ENCODE assay signal across 22 cellular contexts in genomic region chr2:42103829-42104228, GRCh38. TPM values are rescaled to one million over a fixed set of nuclear protein-coding genes. Genes with fewer than 3 reads are reported as not detected.
DNase-seq lines count a peak whose midpoint lies in the region; ATAC-seq and TF ChIP-seq lines count a peak whose summit lies in the region.
"Had no signal": no experiment of that assay in that cellular context is flagged by ENCODE, and none has a peak within 500 bp of the region (broad histone marks: within the 10 kb centered on the region; RNA-seq: fewer than 3 reads in every experiment).

No MANE protein-coding gene starts in this region.

- POLR2A ChIA-PET in activated CD8-positive, alpha-beta T cell treated with anti-CD3 and anti-CD28 coated beads for 36 hours (lab: Charles Lee): interaction anchor here (1.5 kb wide), 1 partner anchor 68 kb away, joined by 5 read pairs; no protein-coding TSS in a partner anchor
- POLR2A ChIA-PET in activated CD8-positive, alpha-beta T cell treated with anti-CD3 and anti-CD28 coated beads, Interleukin-2, amount 10 ng/mL, durations not matched to agents 7 days and 5 days (lab: Charles Lee): interaction anchor here (0.6 kb wide), 1 partner anchor 29 kb away, joined by 5 read pairs; no protein-coding TSS in a partner anchor
- POLR2A ChIA-PET in Panc1 (lab: Charles Lee): interaction anchor here (0.6 to 0.7 kb wide), 3 partner anchors 29 to 313 kb away, joined by 3 to 4 read pairs (median 3); no protein-coding TSS in a partner anchor
- POLR2A ChIA-PET in HEK293T (lab: Yijun Ruan, JAX): no interaction called here

- intact Hi-C loops in activated CD8-positive, alpha-beta T cell treated with anti-CD3 and anti-CD28 coated beads for 36 hours (cut with micrococcal nuclease): loop anchor here (5.0 kb wide), 1 partner anchor 38 kb away; no protein-coding TSS in a partner anchor
- intact Hi-C loops in Panc1 (cut with micrococcal nuclease; ENCODE audit: unreplicated experiment): no loop called here

- H3K27ac Mint-ChIP-seq in activated CD8-positive, alpha-beta T cell treated with anti-CD3 and anti-CD28 coated beads for 36 hours: peak overlapping the region; percentile 5
- no peak overlapping the region for H3K27ac Mint-ChIP-seq in activated CD8-positive, alpha-beta T cell treated with anti-CD3 and anti-CD28 coated beads, Interleukin-2, amount 10 ng/mL, durations not matched to agents 7 days and 5 days
- no peak overlapping the region for H3K27ac Mint-ChIP-seq in stimulated activated memory B cell treated with anti-CD40 and anti-IgM and Interleukin-4, amounts not matched to agents 10 μg/mL and 1 μg/mL and 100 μg/mL, for 72 hours

- no peak overlapping the region for H3K4me3 Mint-ChIP-seq in activated CD8-positive, alpha-beta T cell treated with anti-CD3 and anti-CD28 coated beads for 36 hours
- H3K4me3 Mint-ChIP-seq in activated CD8-positive, alpha-beta T cell treated with anti-CD3 and anti-CD28 coated beads, Interleukin-2, amount 10 ng/mL, durations not matched to agents 7 days and 5 days: no peak overlapping the region
- H3K4me3 Mint-ChIP-seq in stimulated activated memory B cell treated with anti-CD40 and anti-IgM and Interleukin-4, amounts not matched to agents 10 μg/mL and 1 μg/mL and 100 μg/mL, for 72 hours: peak overlapping the region; percentile 48
- H3K4me3 Mint-ChIP-seq: activated T-cell treated with anti-CD3 and anti-CD28 coated beads, Interleukin-2, amount 50 U/mL, for 24 hours had no signal

- TF ChIP-seq CTCF in activated CD8-positive, alpha-beta T cell treated with anti-CD3 and anti-CD28 coated beads for 36 hours (IDR thresholded peaks at IDR 0.05): no peak
- no peak for TF ChIP-seq CTCF in Panc1 (IDR thresholded peaks at IDR 0.05)

- no peaks in the 10 kb centered on the region for H3K27me3 ChIP-seq in Panc1 (ENCODE audit: control insufficient read depth, insufficient read depth, low read length)
- H3K27me3 ChIP-seq: suprapubic skin had no signal

- peaks cover 25% of the 10 kb centered on the region for H3K4me1 ChIP-seq in Panc1 (ENCODE audit: control insufficient read depth, insufficient read depth, low read length)

- no peaks in the 10 kb centered on the region for H3K9me3 ChIP-seq in Panc1 (ENCODE audit: control insufficient read depth, insufficient read depth, low read depth, low read length)
- H3K9me3 ChIP-seq: suprapubic skin had no signal

- peaks cover 13% of the 10 kb centered on the region for H3K9me3 Mint-ChIP-seq in activated CD8-positive, alpha-beta T cell treated with anti-CD3 and anti-CD28 coated beads for 36 hours
- peaks cover 6% of the 10 kb centered on the region for H3K9me3 Mint-ChIP-seq in activated CD8-positive, alpha-beta T cell treated with anti-CD3 and anti-CD28 coated beads, Interleukin-2, amount 10 ng/mL, durations not matched to agents 7 days and 5 days (ENCODE audit: insufficient read depth)
- H3K9me3 Mint-ChIP-seq in stimulated activated memory B cell treated with anti-CD40 and anti-IgM and Interleukin-4, amounts not matched to agents 10 μg/mL and 1 μg/mL and 100 μg/mL, for 72 hours: peaks cover 5% of the 10 kb centered on the region

- peak overlapping the region; percentile 32 for H3K27ac ChIP-seq in Panc1 (ENCODE audit: low read length)
- H3K27ac ChIP-seq: coronary artery, HL-60, suprapubic skin had no signal

- H3K4me3 ChIP-seq in Panc1 (ENCODE audit: low read depth in 2 of 2, low read length in 2 of 2): no peak overlapping the region
- H3K4me3 ChIP-seq: coronary artery, suprapubic skin had no signal

- no TSS peak for BruUV-seq in Panc1 (replicated peaks; lab: Mats Ljungman, UMichigan)

- H3K27me3 Mint-ChIP-seq in activated CD8-positive, alpha-beta T cell treated with anti-CD3 and anti-CD28 coated beads for 36 hours: no peaks in the 10 kb centered on the region
- H3K27me3 Mint-ChIP-seq in activated CD8-positive, alpha-beta T cell treated with anti-CD3 and anti-CD28 coated beads, Interleukin-2, amount 10 ng/mL, durations not matched to agents 7 days and 5 days (ENCODE audit: low read depth): no peaks in the 10 kb centered on the region
- no peaks in the 10 kb centered on the region for H3K27me3 Mint-ChIP-seq in stimulated activated memory B cell treated with anti-CD40 and anti-IgM and Interleukin-4, amounts not matched to agents 10 μg/mL and 1 μg/mL and 100 μg/mL, for 72 hours
- H3K27me3 Mint-ChIP-seq: activated T-cell treated with anti-CD3 and anti-CD28 coated beads, Interleukin-2, amount 50 U/mL, for 24 hours had no signal

- peaks cover 45% of the 10 kb centered on the region for H3K4me1 Mint-ChIP-seq in activated CD8-positive, alpha-beta T cell treated with anti-CD3 and anti-CD28 coated beads for 36 hours (ENCODE audit: low read depth)
- peaks cover 32% of the 10 kb centered on the region for H3K4me1 Mint-ChIP-seq in activated CD8-positive, alpha-beta T cell treated with anti-CD3 and anti-CD28 coated beads, Interleukin-2, amount 10 ng/mL, durations not matched to agents 7 days and 5 days (ENCODE audit: low read depth)
- peaks cover 37% of the 10 kb centered on the region for H3K4me1 Mint-ChIP-seq in stimulated activated memory B cell treated with anti-CD40 and anti-IgM and Interleukin-4, amounts not matched to agents 10 μg/mL and 1 μg/mL and 100 μg/mL, for 72 hours

- no peak for DNase-seq in activated CD8-positive, alpha-beta T cell treated with anti-CD3 and anti-CD28 coated beads for 36 hours
- DNase-seq in activated CD8-positive, alpha-beta T cell treated with anti-CD3 and anti-CD28 coated beads, Interleukin-2, amount 10 ng/mL, durations not matched to agents 7 days and 5 days: no peak
- DNase-seq in Panc1 (ENCODE audit: low read depth, low spot score) (no peak), islet precursor cell (peak; percentile 86), NCI-H748 treated with DMSO at 0.1 percent for 48 hours (lab: John Stamatoyannopoulos, UW) (no peak), DMS114 treated with DMSO at 0.1 percent for 48 hours (lab: John Stamatoyannopoulos, UW; ENCODE audit: unreplicated experiment) (no peak), HEK293T (ENCODE audit: extremely low spot score) (no peak)
- DNase-seq: activated T-cell treated with anti-CD3 and anti-CD28 coated beads, Interleukin-2, amount 50 U/mL, for 24 hours; amygdala; COR-L47; erythroblast; GF-D8; KG1; kidney; NCI-H1436; NCI-H446 treated with DMSO at 0.1 percent for 48 hours had no signal

- in situ Hi-C loops in Panc1 (cut with HindIII; ENCODE audit: low pct_unique_long_range_greater_than_20kb, low sequenced_read_pairs): no loop called here

- H3K36me3 Mint-ChIP-seq in activated CD8-positive, alpha-beta T cell treated with anti-CD3 and anti-CD28 coated beads for 36 hours (ENCODE audit: low read depth): peaks cover 9% of the 10 kb centered on the region
- peaks cover 13% of the 10 kb centered on the region for H3K36me3 Mint-ChIP-seq in activated CD8-positive, alpha-beta T cell treated with anti-CD3 and anti-CD28 coated beads, Interleukin-2, amount 10 ng/mL, durations not matched to agents 7 days and 5 days (ENCODE audit: low read depth)
- no peaks in the 10 kb centered on the region for H3K36me3 Mint-ChIP-seq in stimulated activated memory B cell treated with anti-CD40 and anti-IgM and Interleukin-4, amounts not matched to agents 10 μg/mL and 1 μg/mL and 100 μg/mL, for 72 hours

- H3K36me3 ChIP-seq in Panc1 (ENCODE audit: control insufficient read depth, insufficient read depth, low read length): no peaks in the 10 kb centered on the region
- H3K36me3 ChIP-seq: suprapubic skin had no signal

- CTCF ChIA-PET in activated CD8-positive, alpha-beta T cell treated with anti-CD3 and anti-CD28 coated beads for 36 hours (lab: Charles Lee): interaction anchor here (1.0 to 2.2 kb wide), 2 partner anchors 29 to 225 kb away, joined by 3 to 6 read pairs; no protein-coding TSS in a partner anchor
- CTCF ChIA-PET in activated CD8-positive, alpha-beta T cell treated with anti-CD3 and anti-CD28 coated beads, Interleukin-2, amount 10 ng/mL, durations not matched to agents 7 days and 5 days (lab: Charles Lee): interaction anchor here (0.7 to 4.2 kb wide), 4 partner anchors 29 to 225 kb away, joined by 3 to 18 read pairs (median 5); no protein-coding TSS in a partner anchor
- CTCF ChIA-PET in Panc1 (lab: Charles Lee) (interaction anchor here (0.5 to 0.7 kb wide), 2 partner anchors 12 to 25 kb away, joined by 3 to 9 read pairs; no protein-coding TSS in a partner anchor), HEK293T (lab: Yijun Ruan, JAX) (no interaction called here)

- no peak for ATAC-seq in activated CD8-positive, alpha-beta T cell treated with anti-CD3 and anti-CD28 coated beads for 36 hours
- ATAC-seq in activated CD8-positive, alpha-beta T cell treated with anti-CD3 and anti-CD28 coated beads, Interleukin-2, amount 10 ng/mL, durations not matched to agents 7 days and 5 days: no peak
- ATAC-seq in Panc1: no peak
- ATAC-seq in stimulated activated memory B cell treated with anti-CD40 and anti-IgM and Interleukin-4, amounts not matched to agents 10 μg/mL and 1 μg/mL and 100 μg/mL, for 72 hours: no peak
- ATAC-seq: WTC11 had no signal

TF ChIP-seq in HEK293T, 16 proteins besides CTCF, POLR2A, EP300 and RAD21 (continues in another document):
- TF ChIP-seq HDGF (IDR thresholded peaks at IDR 0.05; ENCODE audit: borderline replicate concordance) (no peak), SP1 (IDR thresholded peaks at IDR 0.05) (no peak), CTBP1 (IDR thresholded peaks at IDR 0.05; ENCODE audit: borderline replicate concordance) (no peak), PKNOX1 (IDR thresholded peaks at IDR 0.05) (no peak), FOXM1 (IDR thresholded peaks at IDR 0.05; ENCODE audit: borderline replicate concordance) (no peak), ZNF384 (IDR thresholded peaks at IDR 0.05) (no peak), FOXA1 (IDR thresholded peaks at IDR 0.05) (no peak), SUZ12 (IDR thresholded peaks at IDR 0.05) (no peak), BHLHE40 (IDR thresholded peaks at IDR 0.05; ENCODE audit: borderline replicate concordance) (no peak), TARDBP (IDR thresholded peaks at IDR 0.05) (no peak), L3MBTL2 (conservative IDR thresholded peaks at IDR 0.05) (no peak), FOXK2 (IDR thresholded peaks at IDR 0.05) (no peak), NFRKB (IDR thresholded peaks at IDR 0.05) (no peak)

RNA-seq across cellular contexts. Expression of gene PKDCC, which starts 56.0 kb away (rescaled TPM):
- total RNA-seq in activated CD8-positive, alpha-beta T cell treated with anti-CD3 and anti-CD28 coated beads for 36 hours: not detected
- total RNA-seq in activated CD8-positive, alpha-beta T cell treated with anti-CD3 and anti-CD28 coated beads, Interleukin-2, amount 10 ng/mL, durations not matched to agents 7 days and 5 days: not detected
- total RNA-seq in Panc1 (2021; ENCODE audit: unreplicated experiment): 14.8 TPM
- polyA plus RNA-seq in Panc1 (2012; ENCODE audit: insufficient read length): 18.7 TPM
- total RNA-seq: mononuclear cell had no signal

Comparison
In these comparisons a context has a peak if more than half of its experiments do, and no peak if none do; other contexts are left out.
1. RNA of gene PKDCC, which starts 56.0 kb away (total RNA-seq): 14.8 TPM in Panc1 (single experiment); not detected in activated CD8-positive, alpha-beta T cell treated with anti-CD3 and anti-CD28 coated beads for 36 hours and not detected in activated CD8-positive, alpha-beta T cell treated with anti-CD3 and anti-CD28 coated beads, Interleukin-2, amount 10 ng/mL, durations not matched to agents 7 days and 5 days; every median in the first group is over 10 times any median in the second.